In the genomic region with DNA sequence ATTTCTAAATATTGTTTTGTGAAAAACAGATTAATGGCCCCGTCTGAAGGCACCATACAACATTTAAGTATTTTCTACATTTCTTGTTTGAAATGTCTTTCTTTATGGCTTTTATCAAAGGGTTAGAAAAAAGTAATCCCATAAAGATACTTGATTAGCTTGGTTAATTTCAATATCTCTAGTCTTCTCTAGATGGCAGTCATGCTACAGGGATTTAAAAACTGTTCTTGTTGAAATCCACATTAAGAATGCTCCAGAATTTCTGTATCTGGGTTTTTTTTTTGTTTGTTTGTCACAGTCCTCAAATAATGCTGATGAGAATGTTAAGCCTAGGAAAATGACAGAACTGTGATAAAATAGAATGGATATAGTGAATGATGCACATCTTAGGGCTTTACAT, we compare ENCODE assay signal across 9 cellular contexts.
DNase-seq lines count a peak whose midpoint lies in the region; ATAC-seq and TF ChIP-seq lines count a peak whose summit lies in the region.
"Had no signal": no experiment of that assay in that cellular context is flagged by ENCODE, and none has a peak within 500 bp of the region (broad histone marks: within the 10 kb centered on the region; RNA-seq: fewer than 3 reads in every experiment).

No MANE protein-coding gene starts in this region.

- ATAC-seq in left lobe of liver (peak; percentile 76), GM21447 (IDR thresholded peaks at IDR 0.05; ENCODE audit: unreplicated experiment) (no peak), HG02571 (IDR thresholded peaks at IDR 0.05; ENCODE audit: unreplicated experiment) (no peak)

- no peak overlapping the region for H3K27ac ChIP-seq in coronary artery

- H3K4me3 ChIP-seq in coronary artery, result no peak overlapping the region

- DNase-seq in COR-L47 (lab: John Stamatoyannopoulos, UW) (peak; percentile 10), astrocyte of the hippocampus (ENCODE audit: low read depth, low spot score) (peak; percentile 12), left lobe of liver (ENCODE audit: low spot score) (no peak), SHP77 treated with DMSO at 0.1 percent for 48 hours (lab: John Stamatoyannopoulos, UW) (no peak), coronary artery (ENCODE audit: low spot score) (no peak)
- DNase-seq: cortex of kidney had no signal

- peak; percentile 48; the same call in 1 of the 2 replicates for TF ChIP-seq CTCF in LNCAP (IDR thresholded peaks at IDR 0.05)
- no peak for TF ChIP-seq CTCF in coronary artery (IDR thresholded peaks at IDR 0.05)

Comparison
In these comparisons a context has a peak if more than half of its experiments do, and no peak if none do; other contexts are left out.
1. DNase-seq: peak in COR-L47 (single experiment) and astrocyte of the hippocampus (single experiment); none in left lobe of liver (single experiment), SHP77 treated with DMSO at 0.1 percent for 48 hours (single experiment) and coronary artery (single experiment).